26 cellular contexts compared by ENCODE assay signal in the genomic region with DNA sequence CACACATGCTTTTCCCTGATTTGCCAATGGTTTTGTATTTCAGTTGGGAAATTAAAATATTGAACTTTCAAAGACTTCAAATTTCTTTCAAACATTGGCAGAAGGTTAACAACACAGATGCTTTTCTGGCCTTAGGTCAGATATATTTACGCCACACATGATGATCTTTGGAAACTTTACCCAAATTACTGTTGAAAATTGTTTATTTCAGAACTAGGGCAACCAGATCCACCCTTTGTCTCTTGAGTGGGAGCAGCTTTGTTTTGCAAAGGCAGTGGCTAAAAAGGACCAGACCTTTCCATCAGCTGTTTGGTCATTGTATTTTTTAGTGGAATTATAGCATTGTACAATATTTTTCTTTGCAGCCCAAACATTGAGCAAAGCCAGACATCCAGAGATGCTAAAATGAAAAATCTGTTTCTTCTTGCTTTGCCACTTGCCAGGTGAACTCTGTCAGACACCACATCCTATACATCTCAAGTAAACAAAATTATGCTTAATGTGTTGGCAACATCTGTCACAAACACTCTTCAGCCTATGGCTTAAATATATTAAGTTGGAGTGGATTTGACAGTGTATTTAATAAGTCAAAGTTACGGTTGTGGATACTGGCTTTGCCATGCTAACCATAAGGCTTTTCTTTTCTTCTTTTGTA.
DNase-seq lines count a peak whose midpoint lies in the region; ATAC-seq, FAIRE-seq and TF ChIP-seq lines count a peak whose summit lies in the region.
"Had no signal": no experiment of that assay in that cellular context is flagged by ENCODE, and none has a peak within 500 bp of the region (broad histone marks: within the 10 kb centered on the region; RNA-seq: fewer than 3 reads in every experiment).

No MANE protein-coding gene starts in this region.

- no peaks in the 10 kb centered on the region for H3K36me3 ChIP-seq in astrocyte (ENCODE audit: insufficient read depth, low read length)

- ATAC-seq in Right ventricle myocardium superior (ENCODE audit: poor library complexity) (peak; percentile 46), sciatic nerve (peak; percentile 87)
- ATAC-seq: A549; CD8-positive, alpha-beta T cell; HCT116; K562 had no signal

- no peak overlapping the region for H2BK12ac ChIP-seq in H9 (ENCODE audit: insufficient read length, low read depth, low read length)

- no peak overlapping the region for H3K23ac ChIP-seq in H9 (ENCODE audit: insufficient read length, low read depth, low read length)

- H3K9me3 Mint-ChIP-seq in H9 (no peaks in the 10 kb centered on the region), astrocyte (ENCODE audit: unreplicated experiment) (peaks cover 2% of the 10 kb centered on the region)
- H3K9me3 Mint-ChIP-seq: CD8-positive, alpha-beta T cell had no signal

- H3K4ac ChIP-seq in H9 (ENCODE audit: low read depth, low read length), result no peak overlapping the region

- H2AFZ ChIP-seq in H9 (ENCODE audit: low read length), result no peak overlapping the region
- H2AFZ ChIP-seq in astrocyte (ENCODE audit: low read depth, low read length), result no peak overlapping the region
- H2AFZ ChIP-seq: GM23248 had no signal

- H3K4me3 Mint-ChIP-seq in H9, result no peak overlapping the region
- H3K4me3 Mint-ChIP-seq in astrocyte (ENCODE audit: unreplicated experiment), result no peak overlapping the region
- H3K4me3 Mint-ChIP-seq: B cell; CD8-positive, alpha-beta T cell had no signal

- no peaks in the 10 kb centered on the region for H3K79me1 ChIP-seq in H9 (ENCODE audit: insufficient read depth, low read depth, low read length, poor library complexity, severe bottlenecking)

- intact Hi-C loops in Right ventricle myocardium superior (cut with DNase I) (no loop called here), cardiac septum (cut with DNase I) (no loop called here), sciatic nerve (cut with DNase I) (no loop called here)

- no peak overlapping the region for H2BK5ac ChIP-seq in H9 (ENCODE audit: insufficient read length, low read length)

- H3K4me3 ChIP-seq in astrocyte (ENCODE audit: insufficient read depth, low read depth, low read length), result no peak overlapping the region
- H3K4me3 ChIP-seq: A549, GM23248, K562 had no signal

- no peaks in the 10 kb centered on the region for H3K23me2 ChIP-seq in H9 (ENCODE audit: insufficient read length, low read depth, low read length, poor library complexity, severe bottlenecking)

- H3K14ac ChIP-seq in H9 (ENCODE audit: insufficient read depth, low read length), result no peak overlapping the region

- no peak overlapping the region for H3K56ac ChIP-seq in H9 (ENCODE audit: insufficient read length, low read depth, low read length)

- H3K79me2 ChIP-seq in H9 (ENCODE audit: insufficient read depth, low read length) (no peaks in the 10 kb centered on the region), astrocyte (ENCODE audit: insufficient read depth, low read length) (no peaks in the 10 kb centered on the region)

- no peak for TF ChIP-seq CTCF in H9 (conservative IDR thresholded peaks at IDR 0.05)
- no peak for TF ChIP-seq CTCF in astrocyte (IDR thresholded peaks at IDR 0.05; ENCODE audit: insufficient read depth, low read depth, low read length)

- H4K5ac ChIP-seq in H9 (ENCODE audit: insufficient read length, low read depth, low read length), result no peak overlapping the region

- WGBS in H9 (ENCODE audit: extremely low coverage, insufficient read length, low lambda C conversion rate), result no CpG with 5 or more reads among the region's 2 CpGs

- no peaks in the 10 kb centered on the region for H4K20me1 ChIP-seq in H9 (ENCODE audit: control insufficient read depth, insufficient read depth, insufficient read length)
- no peaks in the 10 kb centered on the region for H4K20me1 ChIP-seq in astrocyte (ENCODE audit: insufficient read depth, low read length)

- H2BK15ac ChIP-seq in H9 (ENCODE audit: low read depth, low read length), result no peak overlapping the region

- no peak for DNase-seq in Right ventricle myocardium superior
- no peak for DNase-seq in cardiac septum (ENCODE audit: low spot score)
- DNase-seq in H9, result no peak
- no peak for DNase-seq in astrocyte (ENCODE audit: low read depth)
- DNase-seq in sciatic nerve (ENCODE audit: low spot score), result no peak
- no peak for DNase-seq in dermis blood vessel endothelial cell
- DNase-seq in stimulated activated naive CD4-positive, alpha-beta T cell treated with Interleukin-2 at 50 U/mL for 16 hours (lab: John Stamatoyannopoulos, UW), result no peak
- DNase-seq: Caco-2; CD8-positive, alpha-beta T cell; GM23248; MV-4-11; NCI-H1105; NCI-H1436 treated with DMSO at 0.1 percent for 48 hours; NCI-H187 treated with DMSO at 0.1 percent for 48 hours; NCI-H446; NCI-H526; RPMI8226; SHP77; T-helper 1 cell had no signal

- no peak overlapping the region for H3T11ph ChIP-seq in H9 (ENCODE audit: low read length)

- no peaks in the 10 kb centered on the region for H3K36me3 Mint-ChIP-seq in H9 (ENCODE audit: insufficient read depth in 1 of 3, low read depth in 3 of 3)
- H3K36me3 Mint-ChIP-seq in astrocyte (ENCODE audit: low read depth, unreplicated experiment), result no peaks in the 10 kb centered on the region
- H3K36me3 Mint-ChIP-seq: CD8-positive, alpha-beta T cell had no signal

- no peak overlapping the region for H2BK20ac ChIP-seq in H9 (ENCODE audit: low read depth, low read length, poor library complexity, severe bottlenecking)

- peaks cover 22% of the 10 kb centered on the region in 2 experiments for H3K4me1 Mint-ChIP-seq in H9
- H3K4me1 Mint-ChIP-seq in astrocyte (ENCODE audit: low read depth, unreplicated experiment), result peaks cover 6% of the 10 kb centered on the region
- H3K4me1 Mint-ChIP-seq: B cell had no signal

- peaks cover 4% of the 10 kb centered on the region; the same call in 1 of the 2 replicates for H3K4me1 ChIP-seq in H9 (ENCODE audit: insufficient read depth, low read length)
- peaks cover 2% of the 10 kb centered on the region for H3K4me1 ChIP-seq in astrocyte (ENCODE audit: insufficient read depth, low read length)
- H3K4me1 ChIP-seq: Caco-2 had no signal

- no peak overlapping the region for H3K18ac ChIP-seq in H9 (ENCODE audit: insufficient read length, low read depth, low read length)

- no peak overlapping the region for H2BK120ac ChIP-seq in H9 (ENCODE audit: low read depth, low read length, poor library complexity, severe bottlenecking)

- no peak overlapping the region for H4K91ac ChIP-seq in H9 (ENCODE audit: insufficient read length, low read depth, low read length)

- H3K4me2 ChIP-seq in H9 (ENCODE audit: insufficient read depth, insufficient read length, low read length), result no peak overlapping the region
- no peak overlapping the region for H3K4me2 ChIP-seq in astrocyte (ENCODE audit: low read length)
- H3K4me2 ChIP-seq: A549 had no signal

- H3K27ac ChIP-seq in H9 (ENCODE audit: insufficient read length, low read depth, low read length) (no peak overlapping the region), astrocyte (ENCODE audit: low read depth, low read length) (no peak overlapping the region)
- H3K27ac ChIP-seq: A549, C4-2B, GM23248 had no signal

- no peak overlapping the region for H2AK5ac ChIP-seq in H9 (ENCODE audit: insufficient read length, low read length)

- H3K27me3 Mint-ChIP-seq in H9 (ENCODE audit: low read depth) (no peaks in the 10 kb centered on the region), astrocyte (ENCODE audit: low read depth, unreplicated experiment) (no peaks in the 10 kb centered on the region)
- H3K27me3 Mint-ChIP-seq: B cell had no signal

- H3K9me3 ChIP-seq in H9 (ENCODE audit: control insufficient read depth, low read depth, low read length), result no peaks in the 10 kb centered on the region
- H3K9me3 ChIP-seq in astrocyte (ENCODE audit: insufficient read depth, low read depth, low read length), result no peaks in the 10 kb centered on the region
- H3K9me3 ChIP-seq: A549, Caco-2 had no signal

- H3K27me3 ChIP-seq in H9 (ENCODE audit: insufficient read depth, low read length) (no peaks in the 10 kb centered on the region), astrocyte (ENCODE audit: insufficient read depth, low read length) (no peaks in the 10 kb centered on the region)

- H3K27ac Mint-ChIP-seq in H9, result peak overlapping the region in 2 of 3 experiments; percentile 43 to 54; a peak in 2 of 7 replicates
- no peak overlapping the region for H3K27ac Mint-ChIP-seq in astrocyte (ENCODE audit: unreplicated experiment)
- H3K27ac Mint-ChIP-seq: B cell; CD8-positive, alpha-beta T cell had no signal

- peak; percentile 41 for FAIRE-seq in astrocyte (lab: Jason Lieb, UNC)
- FAIRE-seq: A549, G401.6, HTR-8/SVneo, K562 had no signal

- no peak overlapping the region for H4K8ac ChIP-seq in H9 (replicated peaks; ENCODE audit: insufficient read length, low read depth, low read length)

- no peak overlapping the region for H3K9ac ChIP-seq in H9 (ENCODE audit: extremely low read depth, insufficient read length, low read length)
- H3K9ac ChIP-seq in astrocyte (ENCODE audit: low read length), result no peak overlapping the region
- H3K9ac ChIP-seq: GM23248 had no signal
